ENCODE assay signal across 26 cellular contexts in genomic region chr3:107377151-107377550, GRCh38. TPM values are rescaled to one million over a fixed set of nuclear protein-coding genes. Genes with fewer than 3 reads are reported as not detected.
"Had no signal": no experiment of that assay in that cellular context is flagged by ENCODE, and none has a peak within 500 bp of the region (broad histone marks: within the 10 kb centered on the region; RNA-seq: fewer than 3 reads in every experiment).

Gene CCDC54, plus strand, starts transcription at chr3:107377439. Its CDS starts 149 bp downstream, at chr3:107377588.

- DNase-seq: activated CD4-positive, alpha-beta memory T cell treated with anti-CD3 and anti-CD28 coated beads, Interleukin-2, amount 10 ng/mL, durations not matched to agents 7 days and 5 days; activated CD4-positive, alpha-beta T cell treated with anti-CD3 and anti-CD28 coated beads, Interleukin-2, amount 10 ng/mL, durations not matched to agents 24 days and 14 days; activated effector memory CD4-positive, alpha-beta T cell treated with anti-CD3 and anti-CD28 coated beads, Interleukin-2, amount 50 U/mL, for 16 hours; activated naive CD4-positive, alpha-beta T cell treated with anti-CD3 and anti-CD28 coated beads, Interleukin-2, amount 10 ng/mL, durations not matched to agents 7 days and 5 days; activated T-cell treated with anti-CD3 and anti-CD28 coated beads, Interleukin-2, amount 50 U/mL, for 72 hours; cerebellar nuclear complex; esophagus squamous epithelium; hippocampal formation; left cardiac atrium; pancreas; psoas muscle; right cardiac atrium; stimulated activated CD4-positive, alpha-beta T cell treated with anti-CD3 and anti-CD28 coated beads, Interleukin-4, amount 100 ng/mL, for 4 hours; stimulated activated naive CD8-positive, alpha-beta T cell treated with anti-CD3 and anti-CD28 coated beads, Interleukin-15, Interleukin-2, amounts not matched to agents 100 U/mL and 50 U/mL, for 24 hours; T-helper 2 cell; thyroid gland; upper lobe of right lung had no signal

- ATAC-seq: activated CD4-positive, CD25-positive, alpha-beta regulatory T cell treated with anti-CD3 and anti-CD28 coated beads, Interleukin-2, amount 50 U/mL, for 24 hours; activated T-cell treated with anti-CD3 and anti-CD28 coated beads, Interleukin-2, amount 50 U/mL, for 72 hours; left cardiac atrium; natural killer cell treated with Interleukin-12 subunit alpha and Interleukin-12 subunit beta and Interleukin-15 and Interleukin-18, amount 100 ng/mL, for 72 hours; pancreas; psoas muscle; right cardiac atrium; stimulated activated naive CD8-positive, alpha-beta T cell treated with anti-CD3 and anti-CD28 coated beads, Interleukin-15, Interleukin-2, amounts not matched to agents 100 U/mL and 50 U/mL, for 24 hours; upper lobe of right lung had no signal

- H3K36me3 Mint-ChIP-seq: activated naive CD4-positive, alpha-beta T cell treated with anti-CD3 and anti-CD28 coated beads, Interleukin-2, amount 10 ng/mL, durations not matched to agents 7 days and 5 days; natural killer cell treated with Interleukin-12 subunit alpha and Interleukin-12 subunit beta and Interleukin-15 and Interleukin-18, amount 100 ng/mL, for 72 hours had no signal

- H3K27me3 ChIP-seq: esophagus squamous epithelium, neutrophil, pancreas, thyroid gland, upper lobe of right lung had no signal

- H3K27ac Mint-ChIP-seq: activated CD4-positive, alpha-beta memory T cell treated with anti-CD3 and anti-CD28 coated beads, Interleukin-2, amount 10 ng/mL, durations not matched to agents 7 days and 5 days; activated CD4-positive, alpha-beta T cell treated with anti-CD3 and anti-CD28 coated beads, Interleukin-2, amount 10 ng/mL, durations not matched to agents 24 days and 14 days; activated naive CD4-positive, alpha-beta T cell treated with anti-CD3 and anti-CD28 coated beads, Interleukin-2, amount 10 ng/mL, durations not matched to agents 7 days and 5 days; activated T-cell treated with anti-CD3 and anti-CD28 coated beads, Interleukin-2, amount 50 U/mL, for 72 hours; memory B cell; natural killer cell treated with Interleukin-12 subunit alpha and Interleukin-12 subunit beta and Interleukin-15 and Interleukin-18, amount 100 ng/mL, for 72 hours had no signal

- H3K4me1 ChIP-seq: esophagus squamous epithelium, psoas muscle, thyroid gland, upper lobe of right lung had no signal

- H3K9me3 ChIP-seq: esophagus squamous epithelium, neutrophil, pancreas, psoas muscle, thyroid gland, upper lobe of right lung had no signal

- H3K4me3 Mint-ChIP-seq: activated CD4-positive, alpha-beta memory T cell treated with anti-CD3 and anti-CD28 coated beads, Interleukin-2, amount 10 ng/mL, durations not matched to agents 7 days and 5 days; activated CD4-positive, alpha-beta T cell treated with anti-CD3 and anti-CD28 coated beads, Interleukin-2, amount 10 ng/mL, durations not matched to agents 24 days and 14 days; activated naive CD4-positive, alpha-beta T cell treated with anti-CD3 and anti-CD28 coated beads, Interleukin-2, amount 10 ng/mL, durations not matched to agents 7 days and 5 days; activated T-cell treated with anti-CD3 and anti-CD28 coated beads, Interleukin-2, amount 50 U/mL, for 72 hours; memory B cell; natural killer cell treated with Interleukin-12 subunit alpha and Interleukin-12 subunit beta and Interleukin-15 and Interleukin-18, amount 100 ng/mL, for 72 hours had no signal

- H3K36me3 ChIP-seq: esophagus squamous epithelium, neutrophil, pancreas, thyroid gland, upper lobe of right lung had no signal

- H3K4me3 ChIP-seq: coronary artery, esophagus squamous epithelium, pancreas, psoas muscle, thyroid gland, upper lobe of right lung had no signal

- H3K27ac ChIP-seq: coronary artery, esophagus squamous epithelium, neutrophil, pancreas, psoas muscle, thyroid gland, upper lobe of right lung, VCaP had no signal

- H3K9me3 Mint-ChIP-seq: activated CD4-positive, alpha-beta memory T cell treated with anti-CD3 and anti-CD28 coated beads, Interleukin-2, amount 10 ng/mL, durations not matched to agents 7 days and 5 days; activated CD4-positive, alpha-beta T cell treated with anti-CD3 and anti-CD28 coated beads, Interleukin-2, amount 10 ng/mL, durations not matched to agents 24 days and 14 days; activated naive CD4-positive, alpha-beta T cell treated with anti-CD3 and anti-CD28 coated beads, Interleukin-2, amount 10 ng/mL, durations not matched to agents 7 days and 5 days; activated T-cell treated with anti-CD3 and anti-CD28 coated beads, Interleukin-2, amount 50 U/mL, for 72 hours; memory B cell; natural killer cell treated with Interleukin-12 subunit alpha and Interleukin-12 subunit beta and Interleukin-15 and Interleukin-18, amount 100 ng/mL, for 72 hours had no signal

- H3K4me1 Mint-ChIP-seq: activated CD4-positive, alpha-beta memory T cell treated with anti-CD3 and anti-CD28 coated beads, Interleukin-2, amount 10 ng/mL, durations not matched to agents 7 days and 5 days; activated CD4-positive, alpha-beta T cell treated with anti-CD3 and anti-CD28 coated beads, Interleukin-2, amount 10 ng/mL, durations not matched to agents 24 days and 14 days; activated naive CD4-positive, alpha-beta T cell treated with anti-CD3 and anti-CD28 coated beads, Interleukin-2, amount 10 ng/mL, durations not matched to agents 7 days and 5 days; memory B cell had no signal

RNA-seq across cellular contexts. Expression of gene CCDC54, which starts in this region (rescaled TPM):
- total RNA-seq: activated CD4-positive, alpha-beta memory T cell treated with anti-CD3 and anti-CD28 coated beads, Interleukin-2, amount 10 ng/mL, durations not matched to agents 7 days and 5 days; activated CD4-positive, alpha-beta T cell treated with anti-CD3 and anti-CD28 coated beads, Interleukin-2, amount 10 ng/mL, durations not matched to agents 24 days and 14 days; activated T-cell treated with anti-CD3 and anti-CD28 coated beads, Interleukin-2, amount 50 U/mL, for 72 hours; esophagus squamous epithelium; frontal cortex; left cardiac atrium; liver; natural killer cell treated with Interleukin-12 subunit alpha and Interleukin-12 subunit beta and Interleukin-15 and Interleukin-18, amount 100 ng/mL, for 72 hours; pancreas; psoas muscle; right cardiac atrium; subcutaneous adipose tissue; upper lobe of right lung had no signal
- polyA plus RNA-seq: pancreas, psoas muscle, right cardiac atrium had no signal
